In the genomic region with DNA sequence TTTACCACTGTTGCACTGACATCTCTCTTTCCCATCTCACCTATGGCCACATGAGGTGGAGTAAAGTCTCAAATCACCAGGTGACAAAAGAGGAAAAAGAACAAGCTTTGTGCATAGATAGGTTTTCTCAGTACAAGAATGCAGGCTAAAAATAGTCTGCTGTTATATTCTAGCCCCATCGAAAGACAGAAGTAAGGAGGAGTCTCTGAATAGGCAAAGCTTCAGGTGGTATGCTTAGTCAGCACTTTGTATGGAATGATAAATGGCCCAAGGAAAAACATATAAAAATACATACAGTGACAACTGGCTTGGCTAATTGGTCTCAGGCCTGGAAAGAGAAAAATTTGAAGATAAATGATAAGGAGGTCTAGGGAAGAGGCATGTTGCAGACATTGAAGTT, we compare ENCODE assay signal across 25 cellular contexts. TPM values are rescaled to one million over a fixed set of nuclear protein-coding genes. Genes with fewer than 3 reads are reported as not detected.
"Had no signal": no experiment of that assay in that cellular context is flagged by ENCODE, and none has a peak within 500 bp of the region (broad histone marks: within the 10 kb centered on the region; RNA-seq: fewer than 3 reads in every experiment).

No MANE protein-coding gene starts in this region.

- H3K27me3 ChIP-seq: ovary, spleen, transverse colon, upper lobe of right lung, uterus had no signal

- H3K27ac Mint-ChIP-seq: effector memory CD8-positive, alpha-beta T cell; memory B cell; natural killer cell; stimulated activated naive B cell treated with anti-CD40 and anti-IgM and Interleukin-4, amounts not matched to agents 10 μg/mL and 1 μg/mL and 100 μg/mL, for 72 hours; stimulated activated naive CD8-positive, alpha-beta T cell treated with anti-CD3 and anti-CD28 coated beads, Interleukin-15, Interleukin-2, amounts not matched to agents 100 ng/mL and 50 ng/mL, for 24 hours had no signal

- H3K4me1 Mint-ChIP-seq: memory B cell; natural killer cell; stimulated activated naive B cell treated with anti-CD40 and anti-IgM and Interleukin-4, amounts not matched to agents 10 μg/mL and 1 μg/mL and 100 μg/mL, for 72 hours had no signal

- H3K36me3 Mint-ChIP-seq: memory B cell; natural killer cell; stimulated activated naive B cell treated with anti-CD40 and anti-IgM and Interleukin-4, amounts not matched to agents 10 μg/mL and 1 μg/mL and 100 μg/mL, for 72 hours had no signal

- FAIRE-seq: endometrium, frontal cortex, keratinocyte had no signal

- ATAC-seq: effector memory CD8-positive, alpha-beta T cell; left ventricle myocardium superior; lower lobe of right lung; natural killer cell; psoas muscle; right cardiac atrium; stimulated activated naive B cell treated with anti-CD40 and anti-IgM and Interleukin-4, amounts not matched to agents 10 μg/mL and 1 μg/mL and 100 μg/mL, for 72 hours; upper lobe of right lung had no signal

- DNase-seq: cortex of kidney; effector memory CD8-positive, alpha-beta T cell; head of caudate nucleus; left ventricle myocardium superior; lower lobe of right lung; natural killer cell; occipital lobe; ovary; posterior cingulate gyrus; psoas muscle; right cardiac atrium; spleen; stimulated activated CD4-positive, alpha-beta T cell treated with anti-CD3 and anti-CD28 coated beads, Interleukin-15, amount 100 ng/mL, for 24 hours; stimulated activated CD4-positive, alpha-beta T cell treated with anti-CD3 and anti-CD28 coated beads, Interleukin-2, amount 100 ng/mL, for 48 hours; stimulated activated naive B cell treated with anti-CD40 and anti-IgM and Interleukin-4, amounts not matched to agents 10 μg/mL and 1 μg/mL and 100 μg/mL, for 72 hours; transverse colon; upper lobe of right lung; uterus had no signal

- H3K4me3 ChIP-seq: lower lobe of right lung, ovary, psoas muscle, skin epidermis, spleen, transverse colon, upper lobe of right lung, uterus had no signal

- H3K36me3 ChIP-seq: lower lobe of right lung, ovary, spleen, transverse colon, upper lobe of right lung, uterus had no signal

- H3K27me3 Mint-ChIP-seq: effector memory CD8-positive, alpha-beta T cell; memory B cell; stimulated activated naive B cell treated with anti-CD40 and anti-IgM and Interleukin-4, amounts not matched to agents 10 μg/mL and 1 μg/mL and 100 μg/mL, for 72 hours; stimulated activated naive CD8-positive, alpha-beta T cell treated with anti-CD3 and anti-CD28 coated beads, Interleukin-15, Interleukin-2, amounts not matched to agents 100 ng/mL and 50 ng/mL, for 24 hours had no signal

- H3K9me3 ChIP-seq: lower lobe of right lung, ovary, psoas muscle, transverse colon, upper lobe of right lung, uterus had no signal

- H3K27ac ChIP-seq: lower lobe of right lung, ovary, psoas muscle, skin epidermis, spleen, transverse colon, upper lobe of right lung, uterus had no signal

- H3K4me1 ChIP-seq: lower lobe of right lung, psoas muscle, spleen, transverse colon, upper lobe of right lung, uterus had no signal

- H3K4me3 Mint-ChIP-seq: effector memory CD8-positive, alpha-beta T cell; memory B cell; natural killer cell; stimulated activated naive B cell treated with anti-CD40 and anti-IgM and Interleukin-4, amounts not matched to agents 10 μg/mL and 1 μg/mL and 100 μg/mL, for 72 hours; stimulated activated naive CD8-positive, alpha-beta T cell treated with anti-CD3 and anti-CD28 coated beads, Interleukin-15, Interleukin-2, amounts not matched to agents 100 ng/mL and 50 ng/mL, for 24 hours had no signal

RNA-seq across cellular contexts. Expression of gene KCND2, which starts 39.6 kb away (rescaled TPM):
- total RNA-seq: mononuclear cell, natural killer cell had no signal
- polyA plus RNA-seq: keratinocyte had no signal
